Comparison of ENCODE assay signal across 23 cellular contexts in the genomic region with DNA sequence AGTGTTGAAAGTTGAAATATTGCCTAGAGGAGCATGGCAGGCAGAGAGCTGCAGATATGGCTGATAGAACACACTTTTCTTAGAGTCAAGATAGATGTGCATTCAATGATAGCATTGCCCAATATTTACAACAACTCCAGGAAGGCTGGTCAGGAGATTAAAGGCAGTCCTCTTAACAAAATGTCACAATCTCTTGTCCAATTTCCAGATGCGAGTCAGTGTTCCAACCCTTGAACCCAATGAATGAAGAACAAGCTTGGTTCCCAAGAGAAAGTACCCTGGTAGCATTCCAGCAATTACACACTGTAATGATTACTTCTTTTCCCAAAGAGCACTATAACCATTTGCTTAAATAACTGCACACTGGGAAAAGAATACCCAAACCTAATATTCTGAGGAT.
"Had no signal": no experiment of that assay in that cellular context is flagged by ENCODE, and none has a peak within 500 bp of the region (broad histone marks: within the 10 kb centered on the region; RNA-seq: fewer than 3 reads in every experiment).

No MANE protein-coding gene starts in this region.

- DNase-seq: activated B cell treated with CpG ODN at 0.5 μM for 24 hours; activated CD4-positive, alpha-beta T cell treated with anti-CD3 and anti-CD28 coated beads for 1 hour; activated CD4-positive, alpha-beta T cell treated with anti-CD3 and anti-CD28 coated beads, Interleukin-2, amount 10 ng/mL, durations not matched to agents 24 days and 14 days; activated CD4-positive, alpha-beta T cell treated with anti-CD3 and anti-CD28 coated beads, Interleukin-2, amount 50 U/mL, for 48 hours; activated CD8-positive, alpha-beta memory T cell treated with anti-CD3 and anti-CD28 coated beads, Interleukin-2, amount 10 ng/mL, durations not matched to agents 7 days and 5 days; activated effector memory CD4-positive, alpha-beta T cell treated with anti-CD3 and anti-CD28 coated beads, Interleukin-2, amount 50 U/mL, for 16 hours; activated naive CD4-positive, alpha-beta T cell treated with Interleukin-2 at 50 U/mL for 16 hours; activated naive CD8-positive, alpha-beta T cell treated with anti-CD3 and anti-CD28 coated beads, Interleukin-2, amount 50 U/mL, for 24 hours; activated T-cell treated with anti-CD3 and anti-CD28 coated beads, Interleukin-2, amount 50 U/mL, for 24 hours; caudate nucleus; Karpas-422; NCI-H1048; NCI-H146; NCI-H187 treated with DMSO at 0.1 percent for 48 hours; NCI-H2081 treated with DMSO at 0.1 percent for 48 hours; NCI-H2227 treated with DMSO at 0.1 percent for 48 hours; NCI-H526 treated with DMSO at 0.1 percent for 48 hours; NCI-H82; SIG-M5; T-helper 17 cell; T-helper 9 cell had no signal

- H3K4me3 ChIP-seq: K562 had no signal

- ATAC-seq: activated CD8-positive, alpha-beta memory T cell treated with anti-CD3 and anti-CD28 coated beads, Interleukin-2, amount 10 ng/mL, durations not matched to agents 7 days and 5 days; activated naive CD4-positive, alpha-beta T cell treated with anti-CD3 and anti-CD28 coated beads, Interleukin-2, amount 50 U/mL, for 72 hours; activated naive CD8-positive, alpha-beta T cell treated with anti-CD3 and anti-CD28 coated beads, Interleukin-2, amount 50 U/mL, for 24 hours; K562; T-helper 17 cell had no signal

- H3K4me3 Mint-ChIP-seq: activated B cell treated with CpG ODN at 0.5 μM for 24 hours; activated CD4-positive, alpha-beta T cell treated with anti-CD3 and anti-CD28 coated beads, Interleukin-2, amount 10 ng/mL, durations not matched to agents 24 days and 14 days; activated CD8-positive, alpha-beta memory T cell treated with anti-CD3 and anti-CD28 coated beads, Interleukin-2, amount 10 ng/mL, durations not matched to agents 7 days and 5 days; activated naive CD8-positive, alpha-beta T cell treated with anti-CD3 and anti-CD28 coated beads, Interleukin-2, amount 50 U/mL, for 24 hours; activated T-cell treated with anti-CD3 and anti-CD28 coated beads, Interleukin-2, amount 50 U/mL, for 24 hours; T-helper 17 cell had no signal

- H3K27me3 Mint-ChIP-seq: activated B cell treated with CpG ODN at 0.5 μM for 24 hours; activated CD4-positive, alpha-beta T cell treated with anti-CD3 and anti-CD28 coated beads, Interleukin-2, amount 10 ng/mL, durations not matched to agents 24 days and 14 days; activated CD8-positive, alpha-beta memory T cell treated with anti-CD3 and anti-CD28 coated beads, Interleukin-2, amount 10 ng/mL, durations not matched to agents 7 days and 5 days; activated naive CD8-positive, alpha-beta T cell treated with anti-CD3 and anti-CD28 coated beads, Interleukin-2, amount 50 U/mL, for 24 hours; activated T-cell treated with anti-CD3 and anti-CD28 coated beads, Interleukin-2, amount 50 U/mL, for 24 hours; T-helper 17 cell had no signal

- H3K36me3 Mint-ChIP-seq: activated CD8-positive, alpha-beta memory T cell treated with anti-CD3 and anti-CD28 coated beads, Interleukin-2, amount 10 ng/mL, durations not matched to agents 7 days and 5 days; activated naive CD4-positive, alpha-beta T cell treated with anti-CD3 and anti-CD28 coated beads, Interleukin-2, amount 50 U/mL, for 72 hours had no signal

- H3K4me1 Mint-ChIP-seq: activated B cell treated with CpG ODN at 0.5 μM for 24 hours; activated CD4-positive, alpha-beta T cell treated with anti-CD3 and anti-CD28 coated beads, Interleukin-2, amount 10 ng/mL, durations not matched to agents 24 days and 14 days; activated CD8-positive, alpha-beta memory T cell treated with anti-CD3 and anti-CD28 coated beads, Interleukin-2, amount 10 ng/mL, durations not matched to agents 7 days and 5 days; activated naive CD8-positive, alpha-beta T cell treated with anti-CD3 and anti-CD28 coated beads, Interleukin-2, amount 50 U/mL, for 24 hours; T-helper 17 cell had no signal
